8 cellular contexts compared by ENCODE assay signal in genomic region chr6:75601608-75602163, GRCh38. TPM values are rescaled to one million over a fixed set of nuclear protein-coding genes. Genes with fewer than 3 reads are reported as not detected.
DNase-seq lines count a peak whose midpoint lies in the region; ATAC-seq and TF ChIP-seq lines count a peak whose summit lies in the region.

TSS of gene SENP6 (plus strand) at chr6:75601880. CDS start at chr6:75602525, 645 bp downstream.

- H3K36me3 Mint-ChIP-seq in memory B cell, result peaks cover 3% of the 10 kb centered on the region

- CTCF ChIA-PET in activated CD8-positive, alpha-beta memory T cell treated with anti-CD3 and anti-CD28 coated beads for 36 hours (lab: Charles Lee), result no interaction called here

- H3K27me3 Mint-ChIP-seq in memory B cell, result no peaks in the 10 kb centered on the region

- TF ChIP-seq POLR2A in GM19193 (IDR thresholded peaks at IDR 0.05; ENCODE audit: extremely low read depth, insufficient read depth, insufficient read length), result peak; percentile 88

- peaks cover 38% of the 10 kb centered on the region for H3K4me1 Mint-ChIP-seq in memory B cell

- H3K4me3 Mint-ChIP-seq in memory B cell, result peak within 1 kb of the TSS; percentile 96

- H3K27ac Mint-ChIP-seq in memory B cell, result peak within 1 kb of the TSS; percentile 97

- H3K9me3 Mint-ChIP-seq in memory B cell, result no peaks in the 10 kb centered on the region

- POLR2A ChIA-PET in activated CD8-positive, alpha-beta memory T cell treated with anti-CD3 and anti-CD28 coated beads for 36 hours (lab: Charles Lee), result interaction anchor here (1.1 to 1.9 kb wide), 5 partner anchors 9 to 358 kb away, joined by 3 to 8 read pairs (median 5); partner anchors contain the start of genes COX7A2 and TMEM30A

- peak in 13 of 14 donors; percentile 39 to 87 (median 80) for DNase-seq in C1 segment of cervical spinal cord (lab: John Stamatoyannopoulos, UW)
- peak; percentile 76 for DNase-seq in NCI-H774 (lab: John Stamatoyannopoulos, UW)
- peak; percentile 55 for DNase-seq in effector CD8-positive, alpha-beta T cell (lab: John Stamatoyannopoulos, UW)
- DNase-seq in memory B cell (ENCODE audit: low spot score in 2 of 2), result peak; percentile 73 to 82
- DNase-seq in stimulated activated CD8-positive, alpha-beta memory T cell treated with anti-CD3 and anti-CD28 coated beads, Interleukin-12 subunit alpha, Interleukin-12 subunit beta, amount 100 ng/mL, for 1 hour (ENCODE audit: low read depth), result peak; percentile 52

- peak; percentile 47 for ATAC-seq in HG03378 (IDR thresholded peaks at IDR 0.05; ENCODE audit: unreplicated experiment)
- ATAC-seq in memory B cell (ENCODE audit: low read depth), result peak; percentile 74

RNA-seq across cellular contexts. Expression of gene SENP6, which starts in this region (rescaled TPM):
- total RNA-seq in activated CD8-positive, alpha-beta memory T cell treated with anti-CD3 and anti-CD28 coated beads for 36 hours, result 10 to 100 TPM; 67.0 to 73.6 TPM

Comparison
In these comparisons a context has a peak if more than half of its experiments do, and no peak if none do; other contexts are left out.
1. Peak in every context shown above with its lines: DNase-seq and ATAC-seq.